In genomic region chr12:25997401-25997973, GRCh38 we compare ENCODE assay signal across 11 cellular contexts. TPM values are rescaled to one million over a fixed set of nuclear protein-coding genes. Genes with fewer than 3 reads are reported as not detected.
DNase-seq lines count a peak whose midpoint lies in the region; ATAC-seq, FAIRE-seq and TF ChIP-seq lines count a peak whose summit lies in the region.
"Had no signal": no experiment of that assay in that cellular context is flagged by ENCODE, and none has a peak within 500 bp of the region (broad histone marks: within the 10 kb centered on the region; RNA-seq: fewer than 3 reads in every experiment).

No MANE protein-coding gene starts in this region.

- no peaks in the 10 kb centered on the region for H3K36me3 ChIP-seq in BJ (ENCODE audit: control insufficient read depth, insufficient read depth, low read length)
- H3K36me3 ChIP-seq: stomach had no signal

- CTCF ChIA-PET in BJ (lab: Yijun Ruan, JAX) = no interaction called here

- no peak for TF ChIP-seq CTCF in BJ (IDR thresholded peaks at IDR 0.05; ENCODE audit: insufficient read depth, low read depth, low read length)

- ATAC-seq in GM18502 (IDR thresholded peaks at IDR 0.05; ENCODE audit: poor library complexity, unreplicated experiment) (no peak), GM21717 (IDR thresholded peaks at IDR 0.05; ENCODE audit: unreplicated experiment) (no peak), HG02981 (IDR thresholded peaks at IDR 0.05; ENCODE audit: unreplicated experiment) (no peak)

- POLR2A ChIA-PET in BJ (lab: Charles Lee) = no interaction called here

- no peaks in the 10 kb centered on the region for H3K27me3 ChIP-seq in BJ (ENCODE audit: control insufficient read depth, insufficient read depth, low read length)
- H3K27me3 ChIP-seq: stomach had no signal

- peak; percentile 95 for FAIRE-seq in endometrium (lab: Jason Lieb, UNC)

- DNase-seq in BJ (ENCODE audit: low read depth) = peak; percentile 96
- peak; percentile 72 for DNase-seq in NCI-H226
- DNase-seq in myocyte (ENCODE audit: low read depth) = peak; percentile 78
- no peak for DNase-seq in stimulated activated CD4-positive, alpha-beta T cell treated with anti-CD3 and anti-CD28 coated beads, Interleukin-2, amount 100 ng/mL, for 24 hours
- DNase-seq: stomach had no signal

- H3K4me3 ChIP-seq in BJ (ENCODE audit: low read depth, low read length) = no peak overlapping the region
- H3K4me3 ChIP-seq: skin epidermis, stomach had no signal

RNA-seq across cellular contexts. Expression of gene RASSF8, which starts 39.0 kb away (rescaled TPM):
- polyA plus RNA-seq in BJ (2011; rRNA removed) = 34.8 and 35.8 TPM in 2 replicates
- 61.2 and 63.2 TPM in 2 replicates for polyA minus RNA-seq in BJ (2011; rRNA and poly(A)+ RNA removed)
- total RNA-seq in myocyte = 14.6 and 27.4 TPM in 2 replicates
- 8.1 TPM for polyA plus RNA-seq in myocyte (2012)
- total RNA-seq: HT-29 had no signal

Comparison
In these comparisons a context has a peak if more than half of its experiments do, and no peak if none do; other contexts are left out.
1. DNase-seq: peak in BJ (single experiment), NCI-H226 (single experiment) and myocyte (single experiment); none in stimulated activated CD4-positive, alpha-beta T cell treated with anti-CD3 and anti-CD28 coated beads, Interleukin-2, amount 100 ng/mL, for 24 hours (0 of 2).